ENCODE assay signal across 1 cellular context in genomic region chr19:38082256-38083118, GRCh38.
TF ChIP-seq lines count a peak whose summit lies in the region.

No MANE protein-coding gene starts in this region.

TF ChIP-seq in HepG2, 621 proteins besides CTCF, POLR2A, EP300 and RAD21 (continued from another document):
- TF ChIP-seq HNF1A (IDR thresholded peaks at IDR 0.05; ENCODE audit: low read depth) (no peak), HNF1A (CRISPR knock-in tag; IDR thresholded peaks at IDR 0.05; ENCODE audit: borderline replicate concordance) (no peak), PAF1 (CRISPR knock-in tag; IDR thresholded peaks at IDR 0.05) (no peak), TCF12 (IDR thresholded peaks at IDR 0.05) (no peak), TCF12 (CRISPR knock-in tag; IDR thresholded peaks at IDR 0.05) (no peak), KLF6 (CRISPR knock-in tag; IDR thresholded peaks at IDR 0.05) (no peak), ZNF607 (CRISPR knock-in tag; IDR thresholded peaks at IDR 0.05; ENCODE audit: borderline replicate concordance) (no peak), SSRP1 (CRISPR knock-in tag; IDR thresholded peaks at IDR 0.05) (no peak), TERF1 (CRISPR knock-in tag; IDR thresholded peaks at IDR 0.05) (no peak)
